In the genomic region with DNA sequence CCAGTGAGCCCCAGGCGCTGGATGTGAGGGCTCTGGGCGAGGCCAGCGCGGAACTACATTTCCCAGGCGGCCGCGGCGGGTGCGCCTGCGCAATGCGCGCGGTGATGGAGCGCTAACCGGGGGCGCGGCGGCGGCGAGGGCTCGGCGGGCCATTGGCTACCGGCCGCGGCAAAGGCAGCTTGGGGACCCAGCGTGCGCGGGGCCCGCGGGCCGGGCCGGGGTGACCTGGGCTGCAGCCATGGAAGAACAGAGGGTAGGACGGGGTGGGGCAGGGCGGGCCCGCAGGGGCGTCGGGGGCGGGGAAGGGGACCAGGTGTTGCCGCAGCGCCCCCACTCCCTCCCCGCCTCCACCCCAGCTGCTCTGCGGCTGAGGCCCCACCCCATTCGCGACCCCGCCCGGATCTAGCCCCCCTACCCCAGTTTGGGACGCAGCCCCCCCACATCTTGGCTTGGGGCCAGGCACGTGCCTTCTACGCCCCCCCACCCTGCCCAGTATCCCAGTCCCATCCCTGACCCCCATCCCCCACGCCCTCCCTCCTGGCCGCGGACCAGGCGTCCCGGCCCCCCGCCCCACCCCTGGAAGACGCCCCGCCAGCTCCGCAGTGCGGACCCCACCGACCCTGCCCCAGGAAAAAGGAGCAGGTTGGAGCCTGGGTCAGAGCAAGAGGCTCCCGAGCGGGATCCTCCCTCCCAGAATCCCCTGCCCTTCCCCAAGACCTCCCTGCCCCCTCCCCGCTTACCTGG, we compare ENCODE assay signal across 7 cellular contexts. TPM values are rescaled to one million over a fixed set of nuclear protein-coding genes. Genes with fewer than 3 reads are reported as not detected.
A peak's percentile ranks its signal among the peaks of the same experiment; 100 is the strongest.
DNase-seq lines count a peak whose midpoint lies in the region; ATAC-seq, FAIRE-seq and TF ChIP-seq lines count a peak whose summit lies in the region.

Gene FSD1 (plus strand): TSS at position 90 of the 744 bp plus-strand sequence. CDS start 149 bp downstream, at position 239.

- intact Hi-C loops in dorsolateral prefrontal cortex (cut with DNase I) (no loop called here), lower lobe of right lung (cut with DNase I) (no loop called here)
- intact Hi-C loops in naive thymus-derived CD4-positive, alpha-beta T cell (cut with micrococcal nuclease): loop anchor here (5.0 kb wide), 2 partner anchors 37 to 38 kb away; partner anchors contain the start of gene MPND (in 1 of the 2)

- H3K27ac Mint-ChIP-seq in naive thymus-derived CD4-positive, alpha-beta T cell: peak within 1 kb of the TSS in 8 of 9 donors; percentile 48 to 96 (median 84)

- CTCF ChIA-PET in naive thymus-derived CD4-positive, alpha-beta T cell (lab: Charles Lee): interaction anchor here (0.6 to 1.1 kb wide), 2 partner anchors 85 to 319 kb away, joined by 3 to 6 read pairs; partner anchors contain the start of gene EEF2

- H3K9me3 ChIP-seq in naive thymus-derived CD4-positive, alpha-beta T cell (ENCODE audit: control insufficient read depth in 2 of 3, low read length in 3 of 3): no peaks in the 10 kb centered on the region
- no peaks in the 10 kb centered on the region for H3K9me3 ChIP-seq in lower lobe of right lung

- H3K4me3 ChIP-seq in dorsolateral prefrontal cortex: peak within 1 kb of the TSS; percentile 16 to 74 (median 64)
- H3K4me3 ChIP-seq in naive thymus-derived CD4-positive, alpha-beta T cell (ENCODE audit: low read length): peak within 1 kb of the TSS; percentile 43
- H3K4me3 ChIP-seq in lower lobe of right lung: no peak within 1 kb of the TSS

- no peaks in the 10 kb centered on the region for H3K9me3 Mint-ChIP-seq in naive thymus-derived CD4-positive, alpha-beta T cell

- peak; percentile 65 for ATAC-seq in naive thymus-derived CD4-positive, alpha-beta T cell
- no peak for ATAC-seq in lower lobe of right lung

- peak; percentile 50 for FAIRE-seq in GM12892 (lab: Jason Lieb, UNC)

- H3K4me1 ChIP-seq in naive thymus-derived CD4-positive, alpha-beta T cell (ENCODE audit: control insufficient read depth in 2 of 2, insufficient read depth in 2 of 2, low read length in 2 of 2): peaks cover 4 to 28% of the 10 kb centered on the region in 2 donors
- no peaks in the 10 kb centered on the region for H3K4me1 ChIP-seq in lower lobe of right lung

- H3K27ac ChIP-seq in dorsolateral prefrontal cortex: peak within 1 kb of the TSS in 45 of 59 donors; percentile 3 to 85 (median 66)
- peak within 1 kb of the TSS; percentile 35 for H3K27ac ChIP-seq in naive thymus-derived CD4-positive, alpha-beta T cell (ENCODE audit: low read depth, low read length)
- H3K27ac ChIP-seq in temporal lobe (ENCODE audit: low read depth, low read length): no peak within 1 kb of the TSS
- H3K27ac ChIP-seq in lower lobe of right lung: no peak within 1 kb of the TSS

- TF ChIP-seq POLR2A in GM12892 (IDR thresholded peaks at IDR 0.05; ENCODE audit: low read depth, low read length): no peak

- TF ChIP-seq CTCF in dorsolateral prefrontal cortex (IDR thresholded peaks at IDR 0.05 in 54 of 56, conservative IDR thresholded peaks at IDR 0.05 in 2 of 56; ENCODE audit: low read depth in 1 of 56, partially characterized antibody in 56 of 56) (peak in 4 of 56 donors; percentile 6 to 15 (median 12)), lower lobe of right lung (IDR thresholded peaks at IDR 0.05) (no peak)

- POLR2A ChIA-PET in naive thymus-derived CD4-positive, alpha-beta T cell (lab: Charles Lee): interaction anchor here (1.3 to 3.5 kb wide), 2 partner anchors 26 to 40 kb away, joined by 4 to 29 read pairs; partner anchors contain the start of gene MPND

- H3K27me3 ChIP-seq in dorsolateral prefrontal cortex: peaks cover 0 to 3% (median 0%) of the 10 kb centered on the region in 45 donors
- no peaks in the 10 kb centered on the region for H3K27me3 ChIP-seq in naive thymus-derived CD4-positive, alpha-beta T cell (ENCODE audit: control insufficient read depth in 2 of 2, insufficient read depth in 2 of 2, low read length in 2 of 2)
- H3K27me3 ChIP-seq in lower lobe of right lung (ENCODE audit: low read depth): peaks cover 23% of the 10 kb centered on the region

- H3K36me3 Mint-ChIP-seq in naive thymus-derived CD4-positive, alpha-beta T cell: peaks cover 0 to 4% (median 0%) of the 10 kb centered on the region in 5 donors

- peak; percentile 97 for DNase-seq in GM12892 (ENCODE audit: insufficient read length)
- DNase-seq in NCI-H1930 (lab: John Stamatoyannopoulos, UW): peak; percentile 31 to 60
- peak; percentile 54 for DNase-seq in activated CD4-positive, alpha-beta T cell treated with anti-CD3 and anti-CD28 coated beads for 1 hour
- DNase-seq in dorsolateral prefrontal cortex: peak in 9 of 10 donors; percentile 24 to 85 (median 53)
- DNase-seq in naive thymus-derived CD4-positive, alpha-beta T cell: peak; percentile 32 to 89 (median 56)
- no peak for DNase-seq in lower lobe of right lung

- peaks cover 8 to 43% (median 33%) of the 10 kb centered on the region in 7 donors for H3K4me1 Mint-ChIP-seq in naive thymus-derived CD4-positive, alpha-beta T cell

- H3K36me3 ChIP-seq in naive thymus-derived CD4-positive, alpha-beta T cell (ENCODE audit: control insufficient read depth in 2 of 3, insufficient read depth in 3 of 3, low read length in 3 of 3): no peaks in the 10 kb centered on the region
- no peaks in the 10 kb centered on the region for H3K36me3 ChIP-seq in lower lobe of right lung

- peak within 1 kb of the TSS; percentile 59 to 98 (median 79) for H3K4me3 Mint-ChIP-seq in naive thymus-derived CD4-positive, alpha-beta T cell

- no peaks in the 10 kb centered on the region for H3K27me3 Mint-ChIP-seq in naive thymus-derived CD4-positive, alpha-beta T cell

RNA-seq across cellular contexts. Expression of gene FSD1, which starts in this region (rescaled TPM):
- polyA plus RNA-seq in GM12892 (2012; ENCODE audit: missing spikeins): 1.2 TPM
- total RNA-seq in dorsolateral prefrontal cortex (100 to 1,000 TPM in 1 of 120 experiments, 10 to 100 TPM in 119; 35.6 to 102 (median 64.9) TPM), temporal lobe (24.6 TPM), lower lobe of right lung (0.62 TPM)
- 10 to 100 TPM in 1 of 5 experiments, 1 to 10 TPM in 4; 1.8 to 18.9 (median 3.4) TPM for total RNA-seq in naive thymus-derived CD4-positive, alpha-beta T cell
- 1 to 10 TPM in 1 of 2 donors, under 1 TPM in 1; 0.95 to 2.0 TPM for polyA plus RNA-seq in naive thymus-derived CD4-positive, alpha-beta T cell

Comparison
In these comparisons a context has a peak if more than half of its experiments do, and no peak if none do; other contexts are left out.
1. H3K27ac ChIP-seq: peak in dorsolateral prefrontal cortex (45 of 59) and naive thymus-derived CD4-positive, alpha-beta T cell (single experiment); none in temporal lobe (single experiment) and lower lobe of right lung (single experiment).
2. intact Hi-C loops: an anchor here in naive thymus-derived CD4-positive, alpha-beta T cell (5.0 kb wide); none called in dorsolateral prefrontal cortex and lower lobe of right lung.